16 cellular contexts compared by ENCODE assay signal in the genomic region with DNA sequence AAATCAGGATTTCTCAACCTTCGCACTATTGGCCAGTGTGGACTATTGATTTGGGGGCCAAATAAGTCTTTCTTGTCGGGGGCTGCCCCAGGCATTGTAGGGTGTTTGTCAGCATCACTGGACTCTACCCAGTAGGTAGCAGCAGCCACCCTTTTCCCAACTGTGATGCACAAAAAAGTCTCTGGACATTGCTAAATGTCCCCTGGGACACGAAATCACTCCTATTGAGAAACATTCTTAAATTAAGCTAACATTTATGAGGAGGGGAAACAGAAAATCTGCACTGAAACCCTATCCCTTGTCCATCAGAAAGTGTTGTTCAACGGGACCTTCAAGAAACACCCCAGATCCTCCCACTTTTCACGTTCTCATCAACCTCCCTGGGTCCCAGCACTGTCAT. TPM values are rescaled to one million over a fixed set of nuclear protein-coding genes. Genes with fewer than 3 reads are reported as not detected.
DNase-seq lines count a peak whose midpoint lies in the region; ATAC-seq and TF ChIP-seq lines count a peak whose summit lies in the region.
"Had no signal": no experiment of that assay in that cellular context is flagged by ENCODE, and none has a peak within 500 bp of the region (broad histone marks: within the 10 kb centered on the region; RNA-seq: fewer than 3 reads in every experiment).

No MANE protein-coding gene starts in this region.

- H3K4me3 ChIP-seq in HCT116 (replicated peaks in 1 of 2; ENCODE audit: low read depth in 1 of 2, low read length in 2 of 2) (peak overlapping the region in 1 of 2 experiments; percentile 55; a peak in 2 of 4 replicates), RWPE2 (ENCODE audit: severe bottlenecking) (no peak overlapping the region), esophagus muscularis mucosa (no peak overlapping the region)
- H3K4me3 ChIP-seq: adrenal gland had no signal

- CTCF ChIA-PET in HCT116 (lab: Charles Lee), result no interaction called here

- TF ChIP-seq EP300 in esophagus muscularis mucosa (IDR thresholded peaks at IDR 0.05), result no peak

- no peaks in the 10 kb centered on the region for H3K9me3 ChIP-seq in HCT116 (ENCODE audit: control insufficient read depth in 1 of 2, insufficient read depth in 1 of 2, low read depth in 1 of 2, low read length in 2 of 2)
- no peaks in the 10 kb centered on the region for H3K9me3 ChIP-seq in RWPE2 (ENCODE audit: severe bottlenecking)
- H3K9me3 ChIP-seq in esophagus muscularis mucosa, result no peaks in the 10 kb centered on the region
- H3K9me3 ChIP-seq: adrenal gland, BE2C had no signal

- H3K27ac ChIP-seq in HCT116 (ENCODE audit: low read depth, low read length), result peak overlapping the region; percentile 61; the same call in 1 of the 2 replicates
- peak overlapping the region; percentile 62 for H3K27ac ChIP-seq in RWPE2 (ENCODE audit: poor library complexity, severe bottlenecking)
- H3K27ac ChIP-seq in esophagus muscularis mucosa (replicated peaks in 1 of 4), result peak overlapping the region in 3 of 4 donors; percentile 19 to 42 (median 23)
- H3K27ac ChIP-seq: adrenal gland had no signal

- TF ChIP-seq RAD21 in HCT116 (IDR thresholded peaks at IDR 0.05; ENCODE audit: low read depth), result no peak

- no TSS peak for BruUV-seq in HCT116 (replicated peaks; lab: Mats Ljungman, UMichigan)

- RAD21 ChIA-PET in HCT116 (lab: Charles Lee; ENCODE audit: low non-redundant PET in 1 of 2, low total read pairs in 2 of 2, uncharacterized antibody in 2 of 2, unreplicated experiment in 2 of 2), result no interaction called here

- peak overlapping the region; percentile 66 for H3K9ac ChIP-seq in HCT116 (ENCODE audit: low read length)

- H3K4me1 ChIP-seq in HCT116 (ENCODE audit: control insufficient read depth in 1 of 2, insufficient read depth in 2 of 2, low read length in 2 of 2) (peaks cover 16 to 36% of the 10 kb centered on the region in 2 experiments), RWPE2 (ENCODE audit: insufficient read depth, poor library complexity, severe bottlenecking) (peaks cover 14% of the 10 kb centered on the region), esophagus muscularis mucosa (peaks cover 23 to 31% (median 29%) of the 10 kb centered on the region in 4 donors)
- H3K4me1 ChIP-seq: BE2C, foreskin keratinocyte had no signal

- TF ChIP-seq CTCF in HCT116 (IDR thresholded peaks at IDR 0.05 in 2 of 3, conservative IDR thresholded peaks at IDR 0.05 in 1 of 3; ENCODE audit: borderline replicate concordance in 1 of 3, insufficient read depth in 1 of 3, low read depth in 2 of 3, low read length in 2 of 3) (no peak), RWPE2 (IDR thresholded peaks at IDR 0.05; ENCODE audit: poor library complexity, severe bottlenecking) (no peak), esophagus muscularis mucosa (IDR thresholded peaks at IDR 0.05) (no peak), omental fat pad (IDR thresholded peaks at IDR 0.05) (no peak)

- no peak for DNase-seq in HCT116 (ENCODE audit: low read depth, low spot score)
- DNase-seq in RWPE2 (ENCODE audit: low spot score), result peak; percentile 35
- DNase-seq in esophagus muscularis mucosa (ENCODE audit: extremely low spot score), result no peak
- no peak for DNase-seq in omental fat pad (ENCODE audit: low spot score)
- DNase-seq in mucosa of gallbladder (ENCODE audit: low spot score), result no peak
- no peak for DNase-seq in OCI-M2 (lab: John Stamatoyannopoulos, UW; ENCODE audit: unreplicated experiment)
- no peak for DNase-seq in effector CD8-positive, alpha-beta T cell (lab: John Stamatoyannopoulos, UW)
- DNase-seq: BE2C; central memory CD4-positive, alpha-beta T cell; endodermal cell; NCI-H187 treated with DMSO at 0.1 percent for 48 hours; NCI-H345; RPMI8226 had no signal

- H3K4me2 ChIP-seq in HCT116 (ENCODE audit: low read length), result peak overlapping the region; percentile 89

- H3K36me3 ChIP-seq in HCT116 (ENCODE audit: control insufficient read depth in 1 of 2, insufficient read depth in 2 of 2, low read length in 2 of 2) (no peaks in the 10 kb centered on the region), RWPE2 (ENCODE audit: low read depth) (no peaks in the 10 kb centered on the region), esophagus muscularis mucosa (no peaks in the 10 kb centered on the region)
- H3K36me3 ChIP-seq: adrenal gland, BE2C had no signal

- POLR2A ChIA-PET in HCT116 (lab: Charles Lee), result interaction anchor here (0.8 to 1.2 kb wide), 2 partner anchors 12 to 759 kb away, joined by 3 to 4 read pairs; no protein-coding TSS in a partner anchor

- intact Hi-C loops in HCT116 (cut with micrococcal nuclease), result no loop called here
- intact Hi-C loops in esophagus muscularis mucosa (cut with DNase I), result no loop called here

- no peaks in the 10 kb centered on the region for H3K9me2 ChIP-seq in HCT116 (ENCODE audit: insufficient read depth)

- TF ChIP-seq POLR2A in HCT116 (IDR thresholded peaks at IDR 0.05; ENCODE audit: borderline replicate concordance, extremely low read depth, insufficient read depth, insufficient read length) (no peak), esophagus muscularis mucosa (IDR thresholded peaks at IDR 0.05; ENCODE audit: low read depth) (no peak)

- ATAC-seq in HCT116, result no peak
- ATAC-seq in RWPE2 (ENCODE audit: low read depth), result no peak
- peak; percentile 10 for ATAC-seq in omental fat pad (ENCODE audit: low FRiP score)
- no peak for ATAC-seq in HG02571 (IDR thresholded peaks at IDR 0.05; ENCODE audit: unreplicated experiment)

- H3K27me3 ChIP-seq in HCT116 (ENCODE audit: insufficient read depth, low read length) (no peaks in the 10 kb centered on the region), RWPE2 (ENCODE audit: insufficient read depth, poor library complexity, severe bottlenecking) (no peaks in the 10 kb centered on the region), esophagus muscularis mucosa (no peaks in the 10 kb centered on the region)
- H3K27me3 ChIP-seq: adrenal gland, BE2C had no signal

- no peaks in the 10 kb centered on the region for H3K79me2 ChIP-seq in HCT116 (ENCODE audit: insufficient read depth, low read length)

- peak overlapping the region; percentile 34 for H2AFZ ChIP-seq in HCT116 (ENCODE audit: low read depth, low read length, poor library complexity, severe bottlenecking)

- WGBS in esophagus muscularis mucosa, result 90% methylated on average over 5 of the region's 5 CpGs

- H4K20me1 ChIP-seq in HCT116 (ENCODE audit: insufficient read depth), result no peaks in the 10 kb centered on the region

TF ChIP-seq in HCT116, 20 proteins besides CTCF, POLR2A, EP300 and RAD21:
- TF ChIP-seq TCF7L2 (IDR thresholded peaks at IDR 0.05; ENCODE audit: borderline replicate concordance, extremely low read depth, insufficient read depth, insufficient read length) (no peak), POLR2AphosphoS5 (IDR thresholded peaks at IDR 0.05; ENCODE audit: low read depth, low read length) (no peak), EGR1 (IDR thresholded peaks at IDR 0.05; ENCODE audit: low read depth) (no peak), ELF1 (IDR thresholded peaks at IDR 0.05; ENCODE audit: borderline replicate concordance, low read depth) (no peak), JUND (IDR thresholded peaks at IDR 0.05) (no peak), SRF (IDR thresholded peaks at IDR 0.05; ENCODE audit: low read depth) (no peak), CEBPB (IDR thresholded peaks at IDR 0.05; ENCODE audit: low read depth) (no peak), YY1 (IDR thresholded peaks at IDR 0.05; ENCODE audit: extremely low read depth, insufficient replicate concordance, low read depth, low read length) (no peak), CBX3 (IDR thresholded peaks at IDR 0.05; ENCODE audit: low read depth) (no peak), EZH2 (IDR thresholded peaks at IDR 0.05) (no peak), EZH2phosphoT487 (IDR thresholded peaks at IDR 0.05; ENCODE audit: borderline replicate concordance) (no peak)
- TF ChIP-seq, protein P1, sequence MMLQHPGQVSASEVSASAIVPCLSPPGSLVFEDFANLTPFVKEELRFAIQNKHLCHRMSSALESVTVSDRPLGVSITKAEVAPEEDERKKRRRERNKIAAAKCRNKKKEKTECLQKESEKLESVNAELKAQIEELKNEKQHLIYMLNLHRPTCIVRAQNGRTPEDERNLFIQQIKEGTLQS (IDR thresholded peaks at IDR 0.05), result no peak
TF ChIP-seq in HCT116: peak in this region for 0.

RNA-seq across cellular contexts. Expression of a gene that starts 54.2 kb away (rescaled TPM):
- 5.0 TPM for total RNA-seq in HCT116 (2021; ENCODE audit: unreplicated experiment)
- polyA plus RNA-seq in HCT116 (2012), result 3.6 and 3.9 TPM in 2 replicates
- total RNA-seq in esophagus muscularis mucosa, result 10 to 100 TPM in 3 of 4 donors, 1 to 10 TPM in 1; 8.8 to 15.6 (median 13.0) TPM
- total RNA-seq in omental fat pad, result 10 to 100 TPM in 2 of 4 donors, 1 to 10 TPM in 2; 4.1 to 51.5 (median 8.7) TPM
- total RNA-seq in mucosa of gallbladder, result 11.4 TPM
